ENCODE assay signal across 18 cellular contexts in genomic region chr2:182611009-182611408, GRCh38.
DNase-seq lines count a peak whose midpoint lies in the region; ATAC-seq and TF ChIP-seq lines count a peak whose summit lies in the region.
"Had no signal": no experiment of that assay in that cellular context is flagged by ENCODE, and none has a peak within 500 bp of the region (broad histone marks: within the 10 kb centered on the region; RNA-seq: fewer than 3 reads in every experiment).

No MANE protein-coding gene starts in this region.

- 0 out of 3 replicates have a peak, but pooled peaks cover 4% of the 10 kb centered on the region for H3K36me3 Mint-ChIP-seq in GM23338 (ENCODE audit: low read depth)
- H3K36me3 Mint-ChIP-seq: CD8-positive, alpha-beta memory T cell had no signal

- peaks cover 9% of the 10 kb centered on the region for H3K9me2 ChIP-seq in GM23338 (ENCODE audit: insufficient read depth)

- H3K9me3 ChIP-seq in thyroid gland (no peaks in the 10 kb centered on the region), ascending aorta (no peaks in the 10 kb centered on the region)
- H3K9me3 ChIP-seq: BE2C, Peyer's patch had no signal

- H3K4me1 Mint-ChIP-seq in GM23338: peaks cover 3% of the 10 kb centered on the region; the same call in 2 of the 3 replicates
- H3K4me1 Mint-ChIP-seq: CD8-positive, alpha-beta memory T cell had no signal

- H3K79me2 ChIP-seq in GM23338 (replicated peaks; ENCODE audit: insufficient read depth): no peaks in the 10 kb centered on the region

- 92 to 95% methylated on average over 3 of the region's 3 CpGs for WGBS in thyroid gland, 2 donors

- DNase-seq in GM23338 (ENCODE audit: low spot score): peak; percentile 52
- DNase-seq in NCI-H69 (lab: John Stamatoyannopoulos, UW): peak; percentile 14
- DNase-seq in foreskin keratinocyte: no peak
- no peak for DNase-seq in C1 segment of cervical spinal cord (lab: John Stamatoyannopoulos, UW)
- DNase-seq in thyroid gland: no peak
- DNase-seq in ascending aorta (ENCODE audit: low spot score in 2 of 2): no peak
- DNase-seq: ACHN; BE2C; CD8-positive, alpha-beta memory T cell; KG1; NCI-H1092; NCI-H187 treated with DMSO at 0.1 percent for 48 hours; NCI-H526; Peyer's patch; SHP77 had no signal

- no peaks in the 10 kb centered on the region for H3K9me3 Mint-ChIP-seq in GM23338
- H3K9me3 Mint-ChIP-seq: T-helper 1 cell treated with Interleukin-12 subunit alpha and Interleukin-12 subunit beta and Interleukin-4 antibody, amounts not matched to agents 30 μg/mL and 1 μg/mL, for 36 hours had no signal

- no peaks in the 10 kb centered on the region for H3K4me1 ChIP-seq in GM23338 (ENCODE audit: insufficient read depth)
- H3K4me1 ChIP-seq in foreskin keratinocyte: peaks cover 4% of the 10 kb centered on the region
- no peaks in the 10 kb centered on the region for H3K4me1 ChIP-seq in thyroid gland
- no peaks in the 10 kb centered on the region for H3K4me1 ChIP-seq in ascending aorta
- H3K4me1 ChIP-seq: BE2C, Peyer's patch had no signal

- H4K20me1 ChIP-seq in GM23338 (replicated peaks; ENCODE audit: insufficient read depth): no peaks in the 10 kb centered on the region

- H3K27ac ChIP-seq in C4-2B: no peak overlapping the region
- no peak overlapping the region for H3K27ac ChIP-seq in GM23338 (ENCODE audit: low read depth)
- no peak overlapping the region for H3K27ac ChIP-seq in foreskin keratinocyte
- H3K27ac ChIP-seq in thyroid gland: no peak overlapping the region
- H3K27ac ChIP-seq in ascending aorta: no peak overlapping the region
- H3K27ac ChIP-seq: Peyer's patch had no signal

- peak overlapping the region; percentile 83 for H3K27ac Mint-ChIP-seq in GM23338
- H3K27ac Mint-ChIP-seq: CD8-positive, alpha-beta memory T cell; T-helper 1 cell treated with Interleukin-12 subunit alpha and Interleukin-12 subunit beta and Interleukin-4 antibody, amounts not matched to agents 30 μg/mL and 1 μg/mL, for 36 hours had no signal

- peaks cover 4% of the 10 kb centered on the region for H3K27me3 Mint-ChIP-seq in GM23338 (ENCODE audit: insufficient read depth, low read depth, poor library complexity)

- H3K36me3 ChIP-seq in GM23338 (ENCODE audit: insufficient read depth) (no peaks in the 10 kb centered on the region), thyroid gland (no peaks in the 10 kb centered on the region), ascending aorta (no peaks in the 10 kb centered on the region)
- H3K36me3 ChIP-seq: BE2C, Peyer's patch had no signal

- intact Hi-C loops in thyroid gland (cut with DNase I) (no loop called here), ascending aorta (cut with DNase I) (no loop called here)

- no peak overlapping the region; the same call in 1 of the 2 replicates for H2AFZ ChIP-seq in GM23338

- no peaks in the 10 kb centered on the region for H3F3A ChIP-seq in GM23338 (replicated peaks; ENCODE audit: low read depth)

- H3K27me3 ChIP-seq in GM23338 (ENCODE audit: insufficient read depth) (no peaks in the 10 kb centered on the region), foreskin keratinocyte (no peaks in the 10 kb centered on the region), thyroid gland (no peaks in the 10 kb centered on the region), ascending aorta (no peaks in the 10 kb centered on the region)
- H3K27me3 ChIP-seq: BE2C, Peyer's patch had no signal

- H3K4me2 ChIP-seq in GM23338: no peak overlapping the region

- TF ChIP-seq POLR2A in thyroid gland (IDR thresholded peaks at IDR 0.05): no peak

- ATAC-seq in GM23338 (peak; percentile 82), foreskin keratinocyte (no peak), GM19395 (IDR thresholded peaks at IDR 0.05; ENCODE audit: unreplicated experiment) (no peak)

- no peak overlapping the region for H3K4me3 ChIP-seq in GM23338
- no peak overlapping the region for H3K4me3 ChIP-seq in thyroid gland (replicated peaks in 1 of 3)
- H3K4me3 ChIP-seq in ascending aorta: no peak overlapping the region
- H3K4me3 ChIP-seq: Peyer's patch had no signal

- peak; percentile 7; the same call in 1 of the 2 replicates for TF ChIP-seq CTCF in C4-2B (conservative IDR thresholded peaks at IDR 0.05)
- peak; percentile 44 to 78 for TF ChIP-seq CTCF in GM23338 (conservative IDR thresholded peaks at IDR 0.05; ENCODE audit: low read depth in 2 of 2)
- TF ChIP-seq CTCF in foreskin keratinocyte (conservative IDR thresholded peaks at IDR 0.05): peak; percentile 17
- TF ChIP-seq CTCF in thyroid gland (IDR thresholded peaks at IDR 0.05): no peak
- no peak for TF ChIP-seq CTCF in ascending aorta (IDR thresholded peaks at IDR 0.05)

- no peak overlapping the region for H3K4me3 Mint-ChIP-seq in GM23338
- H3K4me3 Mint-ChIP-seq: CD8-positive, alpha-beta memory T cell; T-helper 1 cell treated with Interleukin-12 subunit alpha and Interleukin-12 subunit beta and Interleukin-4 antibody, amounts not matched to agents 30 μg/mL and 1 μg/mL, for 36 hours had no signal

TF ChIP-seq in GM23338, 12 proteins besides CTCF, POLR2A, EP300 and RAD21 (continues in another document):
- TF ChIP-seq REST (IDR thresholded peaks at IDR 0.05; ENCODE audit: unreplicated experiment): no peak
- no peak for TF ChIP-seq EZH2phosphoT487 (IDR thresholded peaks at IDR 0.05; ENCODE audit: unreplicated experiment)
- TF ChIP-seq ZNF114 (CRISPR knock-in tag; IDR thresholded peaks at IDR 0.05): no peak
- no peak for TF ChIP-seq JUNB (IDR thresholded peaks at IDR 0.05; ENCODE audit: unreplicated experiment)
- TF ChIP-seq CREB1 (CRISPR knock-in tag; IDR thresholded peaks at IDR 0.05; ENCODE audit: low read depth): no peak
- TF ChIP-seq ETS1 (IDR thresholded peaks at IDR 0.05): no peak

Comparison
In these comparisons a context has a peak if more than half of its experiments do, and no peak if none do; other contexts are left out.
1. CTCF ChIP-seq: peak in C4-2B (single experiment), GM23338 (2 of 2) and foreskin keratinocyte (single experiment); none in thyroid gland (0 of 6) and ascending aorta (0 of 3).
2. DNase-seq: peak in GM23338 (single experiment) and NCI-H69 (single experiment); none in foreskin keratinocyte (0 of 2), C1 segment of cervical spinal cord (0 of 14), thyroid gland (0 of 2) and ascending aorta (0 of 2).